In the genomic region with DNA sequence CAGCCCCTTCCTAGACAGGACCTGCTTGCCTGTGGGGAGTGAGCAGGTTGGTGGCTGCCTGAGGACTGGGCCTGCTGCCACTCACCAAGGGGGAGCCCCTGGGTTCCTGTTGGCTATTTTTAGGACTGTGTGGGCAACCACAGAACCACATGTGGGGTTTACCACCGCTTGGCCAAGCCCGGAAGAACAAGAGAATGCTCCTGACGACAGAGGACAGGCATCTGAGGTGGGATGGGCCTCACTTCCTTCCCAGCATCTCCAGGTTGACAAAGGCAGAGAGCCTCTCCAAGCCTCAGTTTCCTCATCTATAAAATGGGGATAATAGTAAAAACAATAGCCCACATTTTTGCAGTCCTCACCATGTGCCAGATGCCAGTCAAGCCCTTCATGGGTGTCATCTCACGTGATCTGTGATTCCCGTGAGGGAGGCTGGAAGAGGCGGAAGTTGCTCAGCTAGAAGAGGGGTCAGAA, we compare ENCODE assay signal across 8 cellular contexts. TPM values are rescaled to one million over a fixed set of nuclear protein-coding genes. Genes with fewer than 3 reads are reported as not detected.
DNase-seq lines count a peak whose midpoint lies in the region; ATAC-seq and TF ChIP-seq lines count a peak whose summit lies in the region.

No MANE protein-coding gene starts in this region.

- H4K12ac ChIP-seq in trophoblast cell (ENCODE audit: low read depth, low read length): no peak overlapping the region

- H3K27ac Mint-ChIP-seq in neural progenitor cell: no peak overlapping the region

- TF ChIP-seq CTCF in neural progenitor cell (IDR thresholded peaks at IDR 0.05): no peak

- H2AK5ac ChIP-seq in trophoblast cell (ENCODE audit: low read length): peak overlapping the region; percentile 39

- H3F3A ChIP-seq in neural progenitor cell (ENCODE audit: low read depth): no peaks in the 10 kb centered on the region

- peaks cover 39 to 45% of the 10 kb centered on the region in 2 experiments for H3K4me1 ChIP-seq in trophoblast cell (ENCODE audit: control insufficient read depth in 1 of 2, insufficient read depth in 2 of 2, low read length in 2 of 2)
- no peaks in the 10 kb centered on the region for H3K4me1 ChIP-seq in neural progenitor cell

- ATAC-seq in GM19455 (IDR thresholded peaks at IDR 0.05; ENCODE audit: unreplicated experiment): peak; percentile 61
- ATAC-seq in HG03442 (IDR thresholded peaks at IDR 0.05; ENCODE audit: unreplicated experiment): peak; percentile 77
- peak; percentile 51 to 63 for ATAC-seq in activated CD4-positive, CD25-positive, alpha-beta regulatory T cell treated with anti-CD3 and anti-CD28 coated beads, Interleukin-2, amount 50 U/mL, for 24 hours
- ATAC-seq in HG03469 (IDR thresholded peaks at IDR 0.05; ENCODE audit: unreplicated experiment): no peak

- no peak overlapping the region for H3K4me3 Mint-ChIP-seq in neural progenitor cell

- H3K4me3 ChIP-seq in trophoblast cell (ENCODE audit: low read depth, low read length) (no peak overlapping the region), neural progenitor cell (no peak overlapping the region)

- H3K36me3 ChIP-seq in trophoblast cell (ENCODE audit: control insufficient read depth in 1 of 2, insufficient read depth in 2 of 2, low read length in 2 of 2) (no peaks in the 10 kb centered on the region), neural progenitor cell (no peaks in the 10 kb centered on the region)

- H3K9me3 ChIP-seq in trophoblast cell (ENCODE audit: insufficient read depth, low read depth, low read length) (peaks cover 6% of the 10 kb centered on the region), neural progenitor cell (ENCODE audit: low read depth) (no peaks in the 10 kb centered on the region)

- H3K9me3 Mint-ChIP-seq in neural progenitor cell: peaks cover 6% of the 10 kb centered on the region

- H3K18ac ChIP-seq in trophoblast cell (ENCODE audit: low read length): no peak overlapping the region

- no peaks in the 10 kb centered on the region for H3K36me3 Mint-ChIP-seq in neural progenitor cell

- H3K79me2 ChIP-seq in trophoblast cell (ENCODE audit: control insufficient read depth, insufficient read depth, low read length, poor library complexity) (peaks cover 2% of the 10 kb centered on the region), neural progenitor cell (ENCODE audit: low read depth) (no peaks in the 10 kb centered on the region)

- H3K4me1 Mint-ChIP-seq in neural progenitor cell: peaks cover 13% of the 10 kb centered on the region

- no peak overlapping the region for H2BK5ac ChIP-seq in trophoblast cell (ENCODE audit: low read depth, low read length, poor library complexity)

- H3K23ac ChIP-seq in trophoblast cell (ENCODE audit: low read length): no peak overlapping the region

- H3K9ac ChIP-seq in trophoblast cell (ENCODE audit: low read length) (no peak overlapping the region), neural progenitor cell (no peak overlapping the region)

- peaks cover 25% of the 10 kb centered on the region for H3K79me1 ChIP-seq in trophoblast cell (ENCODE audit: low read length)

- H3K27me3 Mint-ChIP-seq in neural progenitor cell (ENCODE audit: insufficient read depth, low read depth): peaks cover 12% of the 10 kb centered on the region

- H4K20me1 ChIP-seq in neural progenitor cell (ENCODE audit: low read depth): no peaks in the 10 kb centered on the region

- no CpG with 5 or more reads among the region's 6 CpGs for WGBS in trophoblast cell (ENCODE audit: extremely low coverage, insufficient coverage, insufficient read length)

- H3K14ac ChIP-seq in trophoblast cell (ENCODE audit: low read length): no peak overlapping the region

- H3K4me2 ChIP-seq in trophoblast cell (ENCODE audit: low read length): no peak overlapping the region
- no peak overlapping the region for H3K4me2 ChIP-seq in neural progenitor cell

- DNase-seq in Daoy (ENCODE audit: low read depth) (peak; percentile 71), trophoblast cell (no peak), neural progenitor cell (ENCODE audit: low spot score) (no peak), HPDE6-E6E7 (ENCODE audit: extremely low spot score) (no peak)

- peak overlapping the region; percentile 63 for H4K91ac ChIP-seq in trophoblast cell (ENCODE audit: low read depth, low read length)

- no peak overlapping the region for H2BK120ac ChIP-seq in trophoblast cell (ENCODE audit: insufficient read depth, low read length, poor library complexity)

- H3K4ac ChIP-seq in trophoblast cell (ENCODE audit: low read depth, low read length): no peak overlapping the region

- H4K8ac ChIP-seq in trophoblast cell (ENCODE audit: low read depth, low read length): no peak overlapping the region

- H3K27me3 ChIP-seq in trophoblast cell (ENCODE audit: insufficient read depth, low read length) (no peaks in the 10 kb centered on the region), neural progenitor cell (no peaks in the 10 kb centered on the region)

- H3K27ac ChIP-seq in trophoblast cell (ENCODE audit: low read depth, low read length) (no peak overlapping the region), neural progenitor cell (no peak overlapping the region)

- H2BK12ac ChIP-seq in trophoblast cell (ENCODE audit: low read length): peak overlapping the region; percentile 80

- H2AFZ ChIP-seq in trophoblast cell (ENCODE audit: insufficient read depth, low read length, poor library complexity) (no peak overlapping the region), neural progenitor cell (replicated peaks) (no peak overlapping the region)

RNA-seq across cellular contexts. Expression of gene LRRC32, which starts 43.6 kb away (rescaled TPM):
- total RNA-seq in Daoy (2014; rRNA removed; shearing (Covaris generic)): 0.18 and 0.29 TPM in 2 replicates
- 39.7 and 40.3 TPM in 2 replicates for polyA plus RNA-seq in trophoblast cell (2013)
- 0.21 and 1.1 TPM in 2 replicates for total RNA-seq in neural progenitor cell (ENCODE audit: low replicate concordance)
